ENCODE assay signal across 15 cellular contexts in genomic region chr11:27837895-27838563, GRCh38.
DNase-seq lines count a peak whose midpoint lies in the region; ATAC-seq, FAIRE-seq and TF ChIP-seq lines count a peak whose summit lies in the region.
"Had no signal": no experiment of that assay in that cellular context is flagged by ENCODE, and none has a peak within 500 bp of the region (broad histone marks: within the 10 kb centered on the region; RNA-seq: fewer than 3 reads in every experiment).

No MANE protein-coding gene starts in this region.

- H3K4me1 Mint-ChIP-seq in natural killer cell treated with Interleukin-12 subunit alpha and Interleukin-12 subunit beta and Interleukin-15 and Interleukin-18, amount 100 ng/mL, for 72 hours (ENCODE audit: low read depth in 2 of 2): no peaks in the 10 kb centered on the region
- H3K4me1 Mint-ChIP-seq: nephron; stimulated activated naive CD8-positive, alpha-beta T cell treated with anti-CD3 and anti-CD28 coated beads, Interleukin-15, amount 100 ng/mL, for 72 hours had no signal

- H3K9me3 Mint-ChIP-seq in natural killer cell treated with Interleukin-12 subunit alpha and Interleukin-12 subunit beta and Interleukin-15 and Interleukin-18, amount 100 ng/mL, for 72 hours: peaks cover 8% of the 10 kb centered on the region

- FAIRE-seq in GM12891 (lab: Jason Lieb, UNC): peak; percentile 23
- FAIRE-seq: keratinocyte had no signal

- TF ChIP-seq POLR2A in GM12891 (IDR thresholded peaks at IDR 0.05; ENCODE audit: low read depth, low read length): no peak

- H3K27me3 Mint-ChIP-seq in natural killer cell treated with Interleukin-12 subunit alpha and Interleukin-12 subunit beta and Interleukin-15 and Interleukin-18, amount 100 ng/mL, for 72 hours: no peaks in the 10 kb centered on the region

- DNase-seq in GM12891 (ENCODE audit: insufficient read length, low spot score) (no peak), NCI-H1092 treated with DMSO at 0.1 percent for 48 hours (lab: John Stamatoyannopoulos, UW) (no peak)
- DNase-seq in activated CD4-positive, CD25-positive, alpha-beta regulatory T cell (lab: John Stamatoyannopoulos, UW): no peak
- DNase-seq in stimulated activated CD4-positive, alpha-beta T cell treated with anti-CD3 and anti-CD28 coated beads, Interleukin-2, amount 100 ng/mL, for 48 hours: no peak
- DNase-seq in natural killer cell treated with Interleukin-12 subunit alpha and Interleukin-12 subunit beta and Interleukin-15 and Interleukin-18, amount 100 ng/mL, for 72 hours (ENCODE audit: low spot score): no peak
- DNase-seq: activated CD4-positive, CD25-positive, alpha-beta regulatory T cell treated with anti-CD3 and anti-CD28 coated beads, Interleukin-2, amount 50 U/mL, for 72 hours; activated gamma-delta T cell treated with Interleukin-2 at 50 U/mL for 16 hours; GF-D8; NCI-H1930; stimulated activated naive CD8-positive, alpha-beta T cell treated with anti-CD3 and anti-CD28 coated beads, Interleukin-15, amount 100 ng/mL, for 72 hours had no signal

- no peak overlapping the region for H3K4me3 Mint-ChIP-seq in natural killer cell treated with Interleukin-12 subunit alpha and Interleukin-12 subunit beta and Interleukin-15 and Interleukin-18, amount 100 ng/mL, for 72 hours
- H3K4me3 Mint-ChIP-seq: nephron; stimulated activated naive CD8-positive, alpha-beta T cell treated with anti-CD3 and anti-CD28 coated beads, Interleukin-15, amount 100 ng/mL, for 72 hours had no signal

- H3K27ac Mint-ChIP-seq in natural killer cell treated with Interleukin-12 subunit alpha and Interleukin-12 subunit beta and Interleukin-15 and Interleukin-18, amount 100 ng/mL, for 72 hours: no peak overlapping the region
- H3K27ac Mint-ChIP-seq: nephron; stimulated activated naive CD8-positive, alpha-beta T cell treated with anti-CD3 and anti-CD28 coated beads, Interleukin-15, amount 100 ng/mL, for 72 hours had no signal

- ATAC-seq in GM19351 (IDR thresholded peaks at IDR 0.05; ENCODE audit: unreplicated experiment) (peak; percentile 90), HG02678 (IDR thresholded peaks at IDR 0.05; ENCODE audit: unreplicated experiment) (peak; percentile 85), HG03457 (IDR thresholded peaks at IDR 0.05; ENCODE audit: unreplicated experiment) (peak; percentile 95)
- no peak for ATAC-seq in natural killer cell treated with Interleukin-12 subunit alpha and Interleukin-12 subunit beta and Interleukin-15 and Interleukin-18, amount 100 ng/mL, for 72 hours
- ATAC-seq: stimulated activated naive CD8-positive, alpha-beta T cell treated with anti-CD3 and anti-CD28 coated beads, Interleukin-15, amount 100 ng/mL, for 72 hours had no signal

- no peaks in the 10 kb centered on the region for H3K36me3 Mint-ChIP-seq in natural killer cell treated with Interleukin-12 subunit alpha and Interleukin-12 subunit beta and Interleukin-15 and Interleukin-18, amount 100 ng/mL, for 72 hours

TF ChIP-seq in GM12891, 5 proteins besides CTCF, POLR2A, EP300 and RAD21:
- TF ChIP-seq TAF1 (IDR thresholded peaks at IDR 0.05; ENCODE audit: low read depth, low read length) (no peak), SPI1 (IDR thresholded peaks at IDR 0.05; ENCODE audit: low read depth, low read length) (0 out of 2 replicates have a peak, but pooled peaks have one; percentile 10)

Comparison
In these comparisons a context has a peak if more than half of its experiments do, and no peak if none do; other contexts are left out.
1. ATAC-seq: peak in GM19351 (single experiment), HG02678 (single experiment) and HG03457 (single experiment); none in natural killer cell treated with Interleukin-12 subunit alpha and Interleukin-12 subunit beta and Interleukin-15 and Interleukin-18, amount 100 ng/mL, for 72 hours (0 of 2).